ENCODE assay signal across 14 cellular contexts in the genomic region with DNA sequence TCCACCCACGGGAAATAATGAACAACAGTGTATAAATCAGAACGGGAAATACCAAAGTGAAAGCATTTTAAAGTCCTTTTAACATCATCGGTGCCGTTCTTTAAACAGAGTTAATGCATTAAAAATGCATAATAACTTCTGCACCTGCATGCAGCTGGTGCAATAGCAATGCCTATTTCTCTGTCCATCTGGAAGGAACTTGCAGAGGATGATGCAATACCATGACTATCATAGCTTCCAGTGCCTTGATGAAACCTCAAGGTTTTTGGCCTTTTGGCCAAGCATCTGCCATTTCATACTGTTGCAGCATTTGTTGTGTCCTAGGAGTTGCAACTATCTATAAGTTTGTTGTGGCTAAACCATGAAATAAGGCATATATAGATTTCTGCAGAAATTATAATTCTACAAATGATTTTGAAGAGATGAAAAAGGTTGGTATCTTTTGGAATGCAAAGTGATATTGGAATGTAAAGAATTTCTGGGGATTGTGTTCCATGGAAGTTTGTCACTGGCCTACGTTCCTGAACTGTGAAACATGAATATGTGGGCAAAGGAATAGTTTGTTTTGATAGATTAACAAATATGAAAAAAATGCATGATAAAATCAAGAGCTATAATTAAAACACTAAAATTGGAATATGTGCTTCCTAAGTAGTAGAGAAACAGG. TPM values are rescaled to one million over a fixed set of nuclear protein-coding genes. Genes with fewer than 3 reads are reported as not detected.
DNase-seq lines count a peak whose midpoint lies in the region; ATAC-seq and TF ChIP-seq lines count a peak whose summit lies in the region.
"Had no signal": no experiment of that assay in that cellular context is flagged by ENCODE, and none has a peak within 500 bp of the region (broad histone marks: within the 10 kb centered on the region; RNA-seq: fewer than 3 reads in every experiment).

No MANE protein-coding gene starts in this region.

- intact Hi-C loops in vagina (cut with DNase I): no loop called here

- no peaks in the 10 kb centered on the region for H3K9me3 Mint-ChIP-seq in HFFc6

- peaks cover 1% of the 10 kb centered on the region; the same call in 1 of the 2 replicates for H3K27me3 Mint-ChIP-seq in HFFc6 (ENCODE audit: insufficient read depth)

- no peak for ATAC-seq in HG03520 (IDR thresholded peaks at IDR 0.05; ENCODE audit: unreplicated experiment)
- ATAC-seq: heart right ventricle had no signal

- TF ChIP-seq CTCF in AG04449 (IDR thresholded peaks at IDR 0.05; ENCODE audit: insufficient read depth, low read length, missing control alignments) (no peak), HFFc6 (IDR thresholded peaks at IDR 0.05) (no peak), fibroblast of the aortic adventitia (IDR thresholded peaks at IDR 0.05; ENCODE audit: insufficient read depth, low read length) (no peak), vagina (IDR thresholded peaks at IDR 0.05) (no peak)

- DNase-seq in AG04449 (ENCODE audit: low read depth, low spot score): peak; percentile 87
- peak; percentile 87 for DNase-seq in HFFc6
- peak; percentile 51 to 82 for DNase-seq in SW 1271 (lab: John Stamatoyannopoulos, UW)
- DNase-seq in fibroblast of the aortic adventitia (ENCODE audit: low read depth): peak; percentile 92
- no peak for DNase-seq in vagina (ENCODE audit: extremely low spot score in 2 of 2)
- no peak for DNase-seq in effector memory CD4-positive, alpha-beta T cell
- no peak for DNase-seq in effector CD4-positive, alpha-beta T cell
- DNase-seq: heart right ventricle, NCI-H1436 treated with DMSO at 0.1 percent for 48 hours, SIG-M5 had no signal

- peaks cover 6% of the 10 kb centered on the region; the same call in 1 of the 2 replicates for H3K36me3 Mint-ChIP-seq in HFFc6 (ENCODE audit: low read depth)

- no peak overlapping the region for H3K27ac ChIP-seq in vagina
- H3K27ac ChIP-seq in effector memory CD4-positive, alpha-beta T cell (ENCODE audit: insufficient read depth, low read length, poor library complexity, severe bottlenecking): no peak overlapping the region
- H3K27ac ChIP-seq: ascending aorta, heart right ventricle, suprapubic skin had no signal

- TF ChIP-seq POLR2A in vagina (IDR thresholded peaks at IDR 0.05): no peak

- H3K4me1 ChIP-seq in vagina: no peaks in the 10 kb centered on the region
- H3K4me1 ChIP-seq in effector memory CD4-positive, alpha-beta T cell (ENCODE audit: control insufficient read depth, insufficient read depth, low read length, poor library complexity, severe bottlenecking): no peaks in the 10 kb centered on the region
- H3K4me1 ChIP-seq: heart right ventricle, suprapubic skin had no signal

- POLR2A ChIA-PET in AG04449 (lab: Yijun Ruan, JAX): interaction anchor here (1.0 to 2.1 kb wide), 5 partner anchors 9 to 400 kb away, joined by 3 to 17 read pairs (median 8); a partner anchor contains a TSS

- peak overlapping the region; percentile 78 for H3K27ac Mint-ChIP-seq in HFFc6

- H3K4me1 Mint-ChIP-seq in HFFc6 (ENCODE audit: low read depth): peaks cover 66% of the 10 kb centered on the region

- no peaks in the 10 kb centered on the region for H3K27me3 ChIP-seq in vagina
- H3K27me3 ChIP-seq in effector memory CD4-positive, alpha-beta T cell (replicated peaks; ENCODE audit: control insufficient read depth, insufficient read depth, low read length, poor library complexity, severe bottlenecking): no peaks in the 10 kb centered on the region
- H3K27me3 ChIP-seq: ascending aorta, suprapubic skin had no signal

- CTCF ChIA-PET in AG04449 (lab: Yijun Ruan, JAX): interaction anchor here (1.3 to 11.9 kb wide), 8 partner anchors 9 to 879 kb away, joined by 3 to 298 read pairs (median 14); a partner anchor contains a TSS

- H3K4me3 ChIP-seq in AG04449 (ENCODE audit: low read depth, low read length) (no peak overlapping the region), fibroblast of the aortic adventitia (ENCODE audit: low read depth, low read length) (no peak overlapping the region), vagina (no peak overlapping the region)
- H3K4me3 ChIP-seq in effector memory CD4-positive, alpha-beta T cell (ENCODE audit: insufficient read depth, low read depth, low read length, poor library complexity, severe bottlenecking): no peak overlapping the region
- H3K4me3 ChIP-seq: ascending aorta, heart right ventricle, suprapubic skin had no signal

- peak overlapping the region; percentile 67 for H3K4me3 Mint-ChIP-seq in HFFc6

- H3K9me3 ChIP-seq in vagina: no peaks in the 10 kb centered on the region
- H3K9me3 ChIP-seq in effector memory CD4-positive, alpha-beta T cell (ENCODE audit: control insufficient read depth, low read length): no peaks in the 10 kb centered on the region
- H3K9me3 ChIP-seq: ascending aorta, heart right ventricle, suprapubic skin had no signal

- no peaks in the 10 kb centered on the region for H3K36me3 ChIP-seq in vagina
- H3K36me3 ChIP-seq in effector memory CD4-positive, alpha-beta T cell (ENCODE audit: control insufficient read depth, insufficient read depth, low read length): no peaks in the 10 kb centered on the region
- H3K36me3 ChIP-seq: ascending aorta, heart right ventricle, suprapubic skin had no signal

RNA-seq across cellular contexts. Expression of a gene that starts 9.8 kb away (rescaled TPM):
- total RNA-seq in HFFc6 (2021; fragmentation: NEBNext Ultra II Directional; extraction: Animal tissue kit (Norgen Biotek cat#: 25700)): 100 to 1,000 TPM; 312 to 407 (median 344) TPM
- 196 and 334 TPM in 2 replicates for total RNA-seq in fibroblast of the aortic adventitia (ENCODE audit: low replicate concordance)
- total RNA-seq in vagina: 336 TPM

RNA-seq across cellular contexts. Expression of a gene that starts 12.1 kb away (rescaled TPM):
- total RNA-seq in HFFc6 (2021; fragmentation: NEBNext Ultra II Directional; extraction: Animal tissue kit (Norgen Biotek cat#: 25700)): 10 to 100 TPM in 2 of 6 experiments, 1 to 10 TPM in 4; 5.9 to 23.8 (median 7.5) TPM
- total RNA-seq in fibroblast of the aortic adventitia (ENCODE audit: low replicate concordance): 1.7 and 6.8 TPM in 2 replicates
- total RNA-seq in vagina: not detected
- total RNA-seq: activated CD8-positive, alpha-beta memory T cell treated with anti-CD3 and anti-CD28 coated beads for 36 hours; ascending aorta; heart right ventricle had no signal

RNA-seq across cellular contexts. Expression of a gene that starts 35.9 kb away (rescaled TPM):
- total RNA-seq in HFFc6 (2021; fragmentation: NEBNext Ultra II Directional; extraction: Animal tissue kit (Norgen Biotek cat#: 25700)): under 1 TPM in 2 of 6 experiments, not detected in 4; 0.12 to 0.17 TPM
- total RNA-seq in fibroblast of the aortic adventitia (ENCODE audit: low replicate concordance): 0.09 TPM in 1 of 2 replicates, not detected in the other
- not detected for total RNA-seq in vagina
- total RNA-seq: activated CD8-positive, alpha-beta memory T cell treated with anti-CD3 and anti-CD28 coated beads for 36 hours; ascending aorta; heart right ventricle; suprapubic skin had no signal

RNA-seq across cellular contexts. Expression of a gene that starts 46.3 kb away (rescaled TPM):
- under 1 TPM in 5 of 6 experiments, not detected in 1; 0.05 to 0.28 (median 0.14) TPM for total RNA-seq in HFFc6 (2021; fragmentation: NEBNext Ultra II Directional; extraction: Animal tissue kit (Norgen Biotek cat#: 25700))
- total RNA-seq in fibroblast of the aortic adventitia (ENCODE audit: low replicate concordance) (0.18 TPM in 1 of 2 replicates, not detected in the other), vagina (not detected)
- total RNA-seq: activated CD8-positive, alpha-beta memory T cell treated with anti-CD3 and anti-CD28 coated beads for 36 hours; ascending aorta; heart right ventricle had no signal

Comparison
In these comparisons a context has a peak if more than half of its experiments do, and no peak if none do; other contexts are left out.
1. DNase-seq: peak in AG04449 (single experiment), HFFc6 (single experiment), SW 1271 (2 of 2) and fibroblast of the aortic adventitia (single experiment); none in vagina (0 of 2), effector memory CD4-positive, alpha-beta T cell (0 of 3) and effector CD4-positive, alpha-beta T cell (single experiment).